In genomic region chr2:177519671-177520070, GRCh38 we compare ENCODE assay signal across 7 cellular contexts.
A peak's percentile ranks its signal among the peaks of the same experiment; 100 is the strongest.
DNase-seq lines count a peak whose midpoint lies in the region; TF ChIP-seq lines count a peak whose summit lies in the region.
"Not testable (repeated sequence)": the region's sequence is repeated elsewhere in the genome, so short reads cannot be mapped to it uniquely, and the experiment has no call there.

No MANE protein-coding gene starts in this region.

- not testable (repeated sequence) for H3K9me3 ChIP-seq in colonic mucosa

- H3K36me3 ChIP-seq in colonic mucosa, result not testable (repeated sequence)

- peak overlapping the region; percentile 61 for H3K27ac Mint-ChIP-seq in mesothelial cell of epicardium
- peak overlapping the region in 2 of 3 experiments; percentile 67 to 92 for H3K27ac Mint-ChIP-seq in nephron

- H3K27ac ChIP-seq in colonic mucosa, result peak overlapping the region; percentile 45

- DNase-seq in M059J (ENCODE audit: low read depth), result peak; percentile 2
- peak; percentile 48 for DNase-seq in amniotic epithelial cell (ENCODE audit: low read depth)
- peak; percentile 25 for DNase-seq in colonic mucosa
- peak; percentile 34 for DNase-seq in fibroblast of villous mesenchyme (ENCODE audit: low read depth)
- DNase-seq in iris pigment epithelial cell (ENCODE audit: low read depth), result peak; percentile 11
- DNase-seq in mesothelial cell of epicardium (ENCODE audit: low spot score in 2 of 2, unreplicated experiment in 2 of 2), result not testable (repeated sequence)

- not testable (repeated sequence) for H3K4me1 ChIP-seq in colonic mucosa

- not testable (repeated sequence) for TF ChIP-seq CTCF in colonic mucosa (IDR thresholded peaks at IDR 0.05); fibroblast of villous mesenchyme (IDR thresholded peaks at IDR 0.05; ENCODE audit: insufficient read depth, low read depth, low read length); mesothelial cell of epicardium (IDR thresholded peaks at IDR 0.05; ENCODE audit: unreplicated experiment); nephron (IDR thresholded peaks at IDR 0.05; ENCODE audit: unreplicated experiment in 3 of 3)

- H3K27me3 ChIP-seq in colonic mucosa, result not testable (repeated sequence)

- intact Hi-C loops in colonic mucosa (cut with DNase I), result not testable (repeated sequence)

- H3K36me3 Mint-ChIP-seq in mesothelial cell of epicardium, result peaks cover 13% of the 10 kb centered on the region
- H3K36me3 Mint-ChIP-seq in nephron (ENCODE audit: low read depth), result peaks cover 36% of the 10 kb centered on the region

- not testable (repeated sequence) for H3K9ac ChIP-seq in colonic mucosa (ENCODE audit: low read depth in 2 of 2, low read length in 2 of 2)

- H3K4me3 Mint-ChIP-seq in mesothelial cell of epicardium, nephron: not testable (repeated sequence)

- H3K4me3 ChIP-seq in colonic mucosa; fibroblast of villous mesenchyme (ENCODE audit: low read depth, low read length): not testable (repeated sequence)

- not testable (repeated sequence) for H3K9me3 Mint-ChIP-seq in mesothelial cell of epicardium, nephron

- not testable (repeated sequence) for H3K27me3 Mint-ChIP-seq in mesothelial cell of epicardium (ENCODE audit: low read depth); nephron (ENCODE audit: low read depth)

- H3K4me1 Mint-ChIP-seq in mesothelial cell of epicardium (peaks cover 13% of the 10 kb centered on the region), nephron (peaks cover 16% of the 10 kb centered on the region)
